ENCODE assay signal across 1 cellular context in genomic region chr3:146757759-146758158, GRCh38.
TF ChIP-seq lines count a peak whose summit lies in the region.

No MANE protein-coding gene starts in this region.

TF ChIP-seq in HCT116, 20 proteins besides CTCF, POLR2A, EP300 and RAD21:
- TF ChIP-seq ZFX (IDR thresholded peaks at IDR 0.05) (no peak), EZH2 (IDR thresholded peaks at IDR 0.05) (no peak), CEBPB (IDR thresholded peaks at IDR 0.05; ENCODE audit: low read depth) (no peak), SP1 (IDR thresholded peaks at IDR 0.05; ENCODE audit: low read depth) (no peak), SIN3A (IDR thresholded peaks at IDR 0.05; ENCODE audit: low read depth) (no peak), ELF1 (IDR thresholded peaks at IDR 0.05; ENCODE audit: borderline replicate concordance, low read depth) (no peak), JUND (IDR thresholded peaks at IDR 0.05) (no peak), POLR2AphosphoS5 (IDR thresholded peaks at IDR 0.05; ENCODE audit: low read depth, low read length) (no peak), EGR1 (IDR thresholded peaks at IDR 0.05; ENCODE audit: low read depth) (no peak), ZBTB33 (IDR thresholded peaks at IDR 0.05; ENCODE audit: extremely low read depth, insufficient replicate concordance, low read length) (no peak), TCF7L2 (IDR thresholded peaks at IDR 0.05; ENCODE audit: borderline replicate concordance, extremely low read depth, insufficient read depth, insufficient read length) (no peak), YY1 (IDR thresholded peaks at IDR 0.05; ENCODE audit: extremely low read depth, insufficient replicate concordance, low read depth, low read length) (no peak), CBX3 (IDR thresholded peaks at IDR 0.05; ENCODE audit: low read depth) (no peak), MAX (IDR thresholded peaks at IDR 0.05) (no peak), ATF3 (IDR thresholded peaks at IDR 0.05) (no peak), ZNF274 (IDR thresholded peaks at IDR 0.05; ENCODE audit: low read depth, low read length) (no peak)
